ENCODE assay signal across 24 cellular contexts in genomic region chr12:113054948-113055486, GRCh38. TPM values are rescaled to one million over a fixed set of nuclear protein-coding genes. Genes with fewer than 3 reads are reported as not detected.
DNase-seq lines count a peak whose midpoint lies in the region; ATAC-seq and TF ChIP-seq lines count a peak whose summit lies in the region.
"Had no signal": no experiment of that assay in that cellular context is flagged by ENCODE, and none has a peak within 500 bp of the region (broad histone marks: within the 10 kb centered on the region; RNA-seq: fewer than 3 reads in every experiment).

No MANE protein-coding gene starts in this region.

- H4K5ac ChIP-seq in H9 (ENCODE audit: insufficient read length, low read depth, low read length), result no peak overlapping the region

- H4K20me1 ChIP-seq in H9 (ENCODE audit: control insufficient read depth, insufficient read depth, insufficient read length), result no peaks in the 10 kb centered on the region

- H3K9me3 ChIP-seq in CD8-positive, alpha-beta T cell (ENCODE audit: low read length), result no peaks in the 10 kb centered on the region
- H3K9me3 ChIP-seq in H9 (ENCODE audit: control insufficient read depth, low read depth, low read length), result no peaks in the 10 kb centered on the region
- H3K9me3 ChIP-seq: esophagus muscularis mucosa, gastroesophageal sphincter, upper lobe of left lung had no signal

- H3K18ac ChIP-seq in H9 (ENCODE audit: insufficient read length, low read depth, low read length), result no peak overlapping the region

- H2BK15ac ChIP-seq in H9 (ENCODE audit: low read depth, low read length), result no peak overlapping the region

- no peak overlapping the region for H2BK20ac ChIP-seq in H9 (ENCODE audit: low read depth, low read length, poor library complexity, severe bottlenecking)

- H2BK120ac ChIP-seq in H9 (ENCODE audit: low read depth, low read length, poor library complexity, severe bottlenecking), result no peak overlapping the region

- H3K9me3 Mint-ChIP-seq in CD8-positive, alpha-beta T cell, result no peaks in the 10 kb centered on the region
- H3K9me3 Mint-ChIP-seq in H9 (no peaks in the 10 kb centered on the region), nephron progenitor cell (no peaks in the 10 kb centered on the region)
- H3K9me3 Mint-ChIP-seq in central memory CD8-positive, alpha-beta T cell, result no peaks in the 10 kb centered on the region
- H3K9me3 Mint-ChIP-seq: HFFc6; stimulated activated naive CD8-positive, alpha-beta T cell treated with anti-CD3 and anti-CD28 coated beads, Interleukin-15, Interleukin-2, amounts not matched to agents 100 ng/mL and 50 ng/mL, for 24 hours had no signal

- H2BK12ac ChIP-seq in H9 (ENCODE audit: insufficient read length, low read depth, low read length), result no peak overlapping the region

- H3K4ac ChIP-seq in H9 (ENCODE audit: low read depth, low read length), result no peak overlapping the region

- H3K4me1 ChIP-seq in CD8-positive, alpha-beta T cell (ENCODE audit: insufficient read depth, low read length), result peaks cover 23% of the 10 kb centered on the region
- no peaks in the 10 kb centered on the region for H3K4me1 ChIP-seq in H9 (ENCODE audit: insufficient read depth, low read length)

- H4K91ac ChIP-seq in H9 (ENCODE audit: insufficient read length, low read depth, low read length), result no peak overlapping the region

- H3K23ac ChIP-seq in H9 (ENCODE audit: insufficient read length, low read depth, low read length), result no peak overlapping the region

- no peak overlapping the region for H3K27ac Mint-ChIP-seq in CD8-positive, alpha-beta T cell
- H3K27ac Mint-ChIP-seq in H9 (no peak overlapping the region), nephron progenitor cell (no peak overlapping the region)
- no peak overlapping the region for H3K27ac Mint-ChIP-seq in central memory CD8-positive, alpha-beta T cell (ENCODE audit: low read depth)
- H3K27ac Mint-ChIP-seq: HFFc6; stimulated activated naive CD8-positive, alpha-beta T cell treated with anti-CD3 and anti-CD28 coated beads, Interleukin-15, Interleukin-2, amounts not matched to agents 100 ng/mL and 50 ng/mL, for 24 hours had no signal

- H2AFZ ChIP-seq in H9 (ENCODE audit: low read length), result no peak overlapping the region

- no peaks in the 10 kb centered on the region for H3K27me3 ChIP-seq in CD8-positive, alpha-beta T cell (ENCODE audit: insufficient read depth, low read length)
- peaks cover 14% of the 10 kb centered on the region for H3K27me3 ChIP-seq in H9 (ENCODE audit: insufficient read depth, low read length)

- H4K8ac ChIP-seq in H9 (replicated peaks; ENCODE audit: insufficient read length, low read depth, low read length), result no peak overlapping the region

- WGBS in H9 (ENCODE audit: extremely low coverage, insufficient read length, low lambda C conversion rate), result no CpG with 5 or more reads among the region's 4 CpGs

- H3K23me2 ChIP-seq in H9 (ENCODE audit: insufficient read length, low read depth, low read length, poor library complexity, severe bottlenecking), result no peaks in the 10 kb centered on the region

- H3K14ac ChIP-seq in H9 (ENCODE audit: insufficient read depth, low read length), result no peak overlapping the region

- H3K27me3 Mint-ChIP-seq in CD8-positive, alpha-beta T cell (ENCODE audit: low read depth), result no peaks in the 10 kb centered on the region
- H3K27me3 Mint-ChIP-seq in H9 (ENCODE audit: low read depth) (peaks cover 60% of the 10 kb centered on the region), nephron progenitor cell (ENCODE audit: low read depth, poor library complexity) (peaks cover 57% of the 10 kb centered on the region)
- H3K27me3 Mint-ChIP-seq in central memory CD8-positive, alpha-beta T cell, result no peaks in the 10 kb centered on the region
- H3K27me3 Mint-ChIP-seq: stimulated activated naive CD8-positive, alpha-beta T cell treated with anti-CD3 and anti-CD28 coated beads, Interleukin-15, Interleukin-2, amounts not matched to agents 100 ng/mL and 50 ng/mL, for 24 hours had no signal

- no peak overlapping the region for H2AK5ac ChIP-seq in H9 (ENCODE audit: insufficient read length, low read length)

- intact Hi-C loops in CD8-positive, alpha-beta T cell (cut with DNase I, micrococcal nuclease), result no loop called here
- intact Hi-C loops in left ventricle myocardium superior (cut with micrococcal nuclease), result no loop called here

- ATAC-seq in CD8-positive, alpha-beta T cell, result no peak
- no peak for ATAC-seq in central memory CD8-positive, alpha-beta T cell (replicated peaks; ENCODE audit: extremely low read depth, poor library complexity, severe bottlenecking)
- ATAC-seq in HG03460 (IDR thresholded peaks at IDR 0.05; ENCODE audit: unreplicated experiment) (no peak), left ventricle myocardium superior (no peak)
- ATAC-seq: gastroesophageal sphincter, left cardiac atrium had no signal

- no peak overlapping the region for H3K4me2 ChIP-seq in H9 (ENCODE audit: insufficient read depth, insufficient read length, low read length)

- no peaks in the 10 kb centered on the region for H3K79me2 ChIP-seq in H9 (ENCODE audit: insufficient read depth, low read length)

- H2BK5ac ChIP-seq in H9 (ENCODE audit: insufficient read length, low read length), result no peak overlapping the region

- H3K27ac ChIP-seq in CD8-positive, alpha-beta T cell (ENCODE audit: low read depth, low read length), result no peak overlapping the region
- H3K27ac ChIP-seq in H9 (ENCODE audit: insufficient read length, low read depth, low read length), result no peak overlapping the region
- H3K27ac ChIP-seq: esophagus muscularis mucosa, gastroesophageal sphincter, HL-60, skin epidermis, upper lobe of left lung had no signal

- TF ChIP-seq CTCF in CD8-positive, alpha-beta T cell (IDR thresholded peaks at IDR 0.05), result no peak
- no peak for TF ChIP-seq CTCF in H9 (conservative IDR thresholded peaks at IDR 0.05)
- no peak for TF ChIP-seq CTCF in nephron progenitor cell (IDR thresholded peaks at IDR 0.05)

- no peaks in the 10 kb centered on the region for H3K79me1 ChIP-seq in H9 (ENCODE audit: insufficient read depth, low read depth, low read length, poor library complexity, severe bottlenecking)

- peaks cover 24% of the 10 kb centered on the region for H3K4me1 Mint-ChIP-seq in CD8-positive, alpha-beta T cell (ENCODE audit: low read depth)
- H3K4me1 Mint-ChIP-seq in H9 (peaks cover under 1 to 5% of the 10 kb centered on the region in 2 experiments; a peak in 2 of 4 replicates), nephron progenitor cell (peaks cover 17% of the 10 kb centered on the region)
- peaks cover 12% of the 10 kb centered on the region for H3K4me1 Mint-ChIP-seq in central memory CD8-positive, alpha-beta T cell

- CTCF ChIA-PET in CD8-positive, alpha-beta T cell (lab: Charles Lee), result interaction anchor here (2.1 to 3.0 kb wide), 2 partner anchors 43 to 119 kb away, joined by 9 to 17 read pairs; no protein-coding TSS in a partner anchor

- H3K4me3 Mint-ChIP-seq in CD8-positive, alpha-beta T cell, result peak overlapping the region; percentile 1
- H3K4me3 Mint-ChIP-seq in H9, result peak overlapping the region; percentile 10 to 55; a peak in 3 of 5 replicates
- peak overlapping the region; percentile 26 for H3K4me3 Mint-ChIP-seq in central memory CD8-positive, alpha-beta T cell
- peak overlapping the region; percentile 54 for H3K4me3 Mint-ChIP-seq in nephron progenitor cell
- H3K4me3 Mint-ChIP-seq: HFFc6; stimulated activated naive CD8-positive, alpha-beta T cell treated with anti-CD3 and anti-CD28 coated beads, Interleukin-15, Interleukin-2, amounts not matched to agents 100 ng/mL and 50 ng/mL, for 24 hours had no signal

- H3K9ac ChIP-seq in H9 (ENCODE audit: extremely low read depth, insufficient read length, low read length), result no peak overlapping the region

- DNase-seq in CD8-positive, alpha-beta T cell, result no peak
- DNase-seq in H9 (no peak), nephron progenitor cell (no peak), globus pallidus (ENCODE audit: low spot score) (no peak), left ventricle myocardium superior (no peak)
- DNase-seq in central memory CD8-positive, alpha-beta T cell (ENCODE audit: low spot score in 2 of 2), result no peak
- DNase-seq: activated CD4-positive, alpha-beta T cell treated with anti-CD3 and anti-CD28 coated beads for 48 hours; activated gamma-delta T cell treated with Interleukin-2 at 50 U/mL for 16 hours; anterior cingulate cortex; central memory CD4-positive, alpha-beta T cell; HFFc6; left cardiac atrium; midbrain; MM.1S; NCI-H146; NCI-H524 treated with DMSO at 0.1 percent for 48 hours; SW 1271 had no signal

- no peaks in the 10 kb centered on the region for H3K36me3 Mint-ChIP-seq in CD8-positive, alpha-beta T cell
- no peaks in the 10 kb centered on the region; a peak in 1 of 7 replicates for H3K36me3 Mint-ChIP-seq in H9 (ENCODE audit: insufficient read depth in 1 of 3, low read depth in 3 of 3)
- H3K36me3 Mint-ChIP-seq in central memory CD8-positive, alpha-beta T cell (ENCODE audit: insufficient read depth), result no peaks in the 10 kb centered on the region
- H3K36me3 Mint-ChIP-seq in nephron progenitor cell (ENCODE audit: low read depth), result no peaks in the 10 kb centered on the region

- POLR2A ChIA-PET in CD8-positive, alpha-beta T cell (lab: Charles Lee), result interaction anchor here (1.3 kb wide), 1 partner anchor 34 kb away, joined by 3 read pairs; no protein-coding TSS in a partner anchor

- H3K56ac ChIP-seq in H9 (ENCODE audit: insufficient read length, low read depth, low read length), result no peak overlapping the region

- H3T11ph ChIP-seq in H9 (ENCODE audit: low read length), result no peak overlapping the region

- no peaks in the 10 kb centered on the region for H3K36me3 ChIP-seq in CD8-positive, alpha-beta T cell (ENCODE audit: insufficient read depth, low read length)
- H3K36me3 ChIP-seq: esophagus muscularis mucosa, gastroesophageal sphincter, upper lobe of left lung had no signal

- no peak overlapping the region for H3K4me3 ChIP-seq in CD8-positive, alpha-beta T cell (ENCODE audit: low read depth, low read length)
- H3K4me3 ChIP-seq: esophagus muscularis mucosa, gastroesophageal sphincter, skin epidermis, upper lobe of left lung had no signal

RNA-seq across cellular contexts. Expression of gene DTX1, which starts 1.5 kb away (rescaled TPM):
- total RNA-seq in CD8-positive, alpha-beta T cell, result 1 to 10 TPM; 4.6 to 4.7 TPM
- total RNA-seq in H9 (2021) (3.0 and 3.5 TPM in 2 replicates), left ventricle myocardium superior (2.4 TPM)
- total RNA-seq: HFFc6 had no signal

Comparison
In these comparisons a context has a peak if more than half of its experiments do, and no peak if none do; other contexts are left out.
1. H3K4me3 Mint-ChIP-seq: peak in every context shown above with its lines; median percentile 54 in nephron progenitor cell; 32 in H9; 26 in central memory CD8-positive, alpha-beta T cell; 1 in CD8-positive, alpha-beta T cell.